ENCODE assay signal across 20 cellular contexts in the genomic region with DNA sequence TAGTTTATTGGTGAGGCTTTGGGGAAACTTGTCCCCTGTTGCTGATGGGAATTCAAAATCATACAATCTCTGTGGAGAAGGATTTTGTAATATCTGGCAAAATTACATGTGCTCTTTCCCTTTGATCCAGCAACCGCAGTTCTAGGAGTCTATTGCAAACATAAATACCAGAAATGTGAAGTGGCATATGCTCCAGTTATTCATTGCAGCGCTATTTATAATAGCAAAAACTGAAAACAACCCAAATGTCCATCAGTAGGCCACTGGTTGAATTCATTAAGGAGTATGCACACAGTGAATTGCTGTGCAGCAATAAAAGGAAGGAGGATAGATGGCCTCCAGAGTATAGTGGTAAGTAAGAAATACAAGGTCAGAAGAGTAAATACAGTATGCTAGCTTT.
DNase-seq lines count a peak whose midpoint lies in the region; ATAC-seq and TF ChIP-seq lines count a peak whose summit lies in the region.
"Had no signal": no experiment of that assay in that cellular context is flagged by ENCODE, and none has a peak within 500 bp of the region (broad histone marks: within the 10 kb centered on the region; RNA-seq: fewer than 3 reads in every experiment).

No MANE protein-coding gene starts in this region.

- peaks cover 43% of the 10 kb centered on the region for H3K4me1 Mint-ChIP-seq in nephron

- H3K4me3 Mint-ChIP-seq in nephron, result peak overlapping the region in 2 of 3 experiments; percentile 30 to 33
- H3K4me3 Mint-ChIP-seq: activated CD8-positive, alpha-beta T cell treated with anti-CD3 and anti-CD28 coated beads for 36 hours; activated naive CD4-positive, alpha-beta T cell treated with anti-CD3 and anti-CD28 coated beads, Interleukin-2, amount 50 U/mL, for 24 hours; neural crest cell had no signal

- no peak overlapping the region for H3K4me3 ChIP-seq in AG10803 (ENCODE audit: low read length)
- H3K4me3 ChIP-seq: colonic mucosa, PC-9, SK-N-MC, testis had no signal

- DNase-seq in AG10803 (ENCODE audit: low read depth) (peak; percentile 84), HCEC 1CT (peak; percentile 85), dedifferentiated amniotic fluid mesenchymal stem cell (ENCODE audit: extremely low spot score) (peak; percentile 50), putamen (ENCODE audit: low spot score) (no peak), posterior vena cava (ENCODE audit: low spot score) (no peak), SIG-M5 (lab: John Stamatoyannopoulos, UW) (no peak)
- DNase-seq: activated CD8-positive, alpha-beta T cell treated with anti-CD3 and anti-CD28 coated beads for 36 hours; activated T-cell treated with anti-CD3 and anti-CD28 coated beads, Interleukin-2, amount 50 U/mL, for 48 hours; colonic mucosa; left colon; NCI-H1417; NCI-H82; PC-9; stimulated activated CD4-positive, alpha-beta T cell treated with anti-CD3 and anti-CD28 coated beads, Interleukin-15, amount 100 ng/mL, for 24 hours; testis had no signal

- no peaks in the 10 kb centered on the region for H3K36me3 Mint-ChIP-seq in nephron (ENCODE audit: low read depth)
- H3K36me3 Mint-ChIP-seq: activated naive CD4-positive, alpha-beta T cell treated with anti-CD3 and anti-CD28 coated beads, Interleukin-2, amount 50 U/mL, for 24 hours had no signal

- no peaks in the 10 kb centered on the region for H3K9me3 Mint-ChIP-seq in nephron
- H3K9me3 Mint-ChIP-seq: activated CD8-positive, alpha-beta T cell treated with anti-CD3 and anti-CD28 coated beads for 36 hours; activated naive CD4-positive, alpha-beta T cell treated with anti-CD3 and anti-CD28 coated beads, Interleukin-2, amount 50 U/mL, for 24 hours; neural crest cell had no signal

- ATAC-seq in HG02973 (IDR thresholded peaks at IDR 0.05; ENCODE audit: unreplicated experiment), result no peak
- ATAC-seq: activated CD8-positive, alpha-beta T cell treated with anti-CD3 and anti-CD28 coated beads for 36 hours; left colon had no signal

- H3K27me3 Mint-ChIP-seq in nephron (ENCODE audit: low read depth), result peaks cover 21% of the 10 kb centered on the region

- TF ChIP-seq CTCF in AG10803 (conservative IDR thresholded peaks at IDR 0.05; ENCODE audit: low read length), result no peak
- TF ChIP-seq CTCF in nephron (IDR thresholded peaks at IDR 0.05; ENCODE audit: unreplicated experiment in 3 of 3), result no peak

- intact Hi-C loops in posterior vena cava (cut with DNase I), result no loop called here

- H3K27ac Mint-ChIP-seq in nephron, result peak overlapping the region in 1 of 3 experiments; percentile 26
- H3K27ac Mint-ChIP-seq: activated CD8-positive, alpha-beta T cell treated with anti-CD3 and anti-CD28 coated beads for 36 hours; activated naive CD4-positive, alpha-beta T cell treated with anti-CD3 and anti-CD28 coated beads, Interleukin-2, amount 50 U/mL, for 24 hours had no signal

Comparison
In these comparisons a context has a peak if more than half of its experiments do, and no peak if none do; other contexts are left out.
1. DNase-seq: peak in AG10803 (single experiment), HCEC 1CT (single experiment) and dedifferentiated amniotic fluid mesenchymal stem cell (single experiment); none in putamen (single experiment), posterior vena cava (single experiment) and SIG-M5 (single experiment).